ENCODE assay signal across 9 cellular contexts in the genomic region with DNA sequence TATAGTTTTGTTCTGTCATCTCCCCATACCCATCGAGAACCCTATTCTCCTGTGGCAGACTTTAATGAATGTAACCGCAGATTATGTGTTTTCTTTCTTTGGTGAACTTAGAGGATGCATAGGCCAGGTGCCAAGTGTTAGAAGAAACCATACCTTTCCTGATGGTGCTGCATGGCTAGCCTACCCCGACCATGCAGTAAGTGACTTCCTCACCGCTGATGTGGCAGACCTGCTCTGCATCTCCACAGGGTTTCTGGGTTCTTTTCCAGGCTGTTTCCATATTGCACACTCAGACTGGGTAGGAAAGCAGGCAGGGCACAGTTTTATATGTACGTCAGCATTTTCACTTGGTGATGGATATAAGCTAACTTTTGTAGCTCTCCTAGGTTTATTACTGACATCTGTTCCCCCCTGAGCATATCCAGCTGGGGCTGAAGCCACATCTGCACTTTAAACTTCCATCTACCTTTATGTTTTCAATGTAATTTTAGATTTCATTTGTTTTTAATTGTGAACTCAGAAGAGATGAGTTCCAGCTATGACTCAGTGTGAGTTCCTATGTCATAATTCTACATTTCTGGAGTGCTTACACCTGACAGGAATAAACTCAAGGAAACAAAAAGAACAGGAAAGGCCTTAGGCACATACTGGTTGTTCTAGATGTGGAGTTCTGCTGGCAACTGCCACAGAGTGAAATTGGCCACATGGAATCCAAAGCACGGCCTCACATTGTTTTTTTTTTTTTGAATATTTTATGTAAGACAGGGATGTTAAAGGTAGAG. TPM values are rescaled to one million over a fixed set of nuclear protein-coding genes. Genes with fewer than 3 reads are reported as not detected.
A peak's percentile ranks its signal among the peaks of the same experiment; 100 is the strongest.
DNase-seq lines count a peak whose midpoint lies in the region; ATAC-seq and TF ChIP-seq lines count a peak whose summit lies in the region.
"Had no signal": no experiment of that assay in that cellular context is flagged by ENCODE, and none has a peak within 500 bp of the region (broad histone marks: within the 10 kb centered on the region; RNA-seq: fewer than 3 reads in every experiment).

No MANE protein-coding gene starts in this region.

- peak; percentile 42 for ATAC-seq in GM19351 (IDR thresholded peaks at IDR 0.05; ENCODE audit: unreplicated experiment)
- no peak for ATAC-seq in GM21515 (IDR thresholded peaks at IDR 0.05; ENCODE audit: unreplicated experiment)

- H3K27ac ChIP-seq in epithelial cell of prostate (peak overlapping the region; percentile 56), spleen (peak overlapping the region; percentile 47 to 85 (median 80)), neuronal stem cell (replicated peaks; ENCODE audit: low read length) (no peak overlapping the region)

- no peak overlapping the region for H2BK120ac ChIP-seq in neuronal stem cell (ENCODE audit: low read depth, low read length)

- no peak overlapping the region for H3K23ac ChIP-seq in neuronal stem cell (ENCODE audit: low read depth, low read length, poor library complexity)

- peaks cover 82 to 100% (median 91%) of the 10 kb centered on the region in 6 donors for H3K4me1 ChIP-seq in spleen
- peaks cover 0 to 4% of the 10 kb centered on the region in 2 donors for H3K4me1 ChIP-seq in neuronal stem cell (ENCODE audit: control insufficient read depth in 2 of 2, insufficient read depth in 1 of 2, low read depth in 1 of 2, low read length in 2 of 2)

- no peak overlapping the region for H3K4ac ChIP-seq in neuronal stem cell (ENCODE audit: low read length)

- WGBS in spleen, 5 donors = 35 to 42% (median 35%) methylated on average over 6 of the region's 6 CpGs
- WGBS in neuronal stem cell (ENCODE audit: extremely low coverage in 2 of 2, insufficient read length in 2 of 2, insufficient replicate concordance in 1 of 2), 2 donors = no CpG with 5 or more reads among the region's 6 CpGs

- no peaks in the 10 kb centered on the region for H3K27me3 Mint-ChIP-seq in IgD-negative memory B cell

- H3K36me3 ChIP-seq in spleen = no peaks in the 10 kb centered on the region
- H3K36me3 ChIP-seq in neuronal stem cell (replicated peaks in 1 of 2; ENCODE audit: control insufficient read depth in 2 of 2, insufficient read depth in 2 of 2, low read length in 2 of 2) = no peaks in the 10 kb centered on the region

- peak overlapping the region; percentile 44 to 77 (median 52) for H3K4me3 Mint-ChIP-seq in IgD-negative memory B cell

- no peaks in the 10 kb centered on the region for H3K9me3 Mint-ChIP-seq in IgD-negative memory B cell

- H3K36me3 Mint-ChIP-seq in IgD-negative memory B cell = peaks cover 3% of the 10 kb centered on the region

- no peak overlapping the region for H4K8ac ChIP-seq in neuronal stem cell (ENCODE audit: low read depth, low read length)

- H3K4me2 ChIP-seq in neuronal stem cell (ENCODE audit: insufficient read depth, low read length, poor library complexity, severe bottlenecking) = no peak overlapping the region

- no peak overlapping the region for H3K9ac ChIP-seq in neuronal stem cell (ENCODE audit: low read depth, low read length, poor library complexity)

- DNase-seq in epithelial cell of prostate (ENCODE audit: low read depth, low spot score) = peak; percentile 53
- no peak for DNase-seq in spleen
- DNase-seq in NCI-H2227 treated with DMSO at 0.1 percent for 48 hours (lab: John Stamatoyannopoulos, UW) = no peak
- no peak for DNase-seq in mucosa of gallbladder (ENCODE audit: low spot score)
- DNase-seq in neuronal stem cell (ENCODE audit: low spot score) = no peak
- DNase-seq: activated CD4-positive, alpha-beta T cell treated with anti-CD3 and anti-CD28 coated beads for 1 hour had no signal

- TF ChIP-seq POLR2A in spleen (IDR thresholded peaks at IDR 0.05) = no peak

- H3K18ac ChIP-seq in neuronal stem cell (ENCODE audit: low read length) = no peak overlapping the region

- H3K4me3 ChIP-seq in spleen (peak overlapping the region in 1 of 8 donors; percentile 30), neuronal stem cell (ENCODE audit: low read length in 2 of 2) (no peak overlapping the region)

- H2BK12ac ChIP-seq in neuronal stem cell (ENCODE audit: low read length) = no peak overlapping the region

- peaks cover 75 to 84% (median 81%) of the 10 kb centered on the region in 3 donors for H3K4me1 Mint-ChIP-seq in IgD-negative memory B cell

- intact Hi-C loops in spleen (cut with DNase I; ENCODE audit: low total_unique reads) = loop anchor here (5.0 kb wide), 1 partner anchor 38 kb away; no protein-coding TSS in a partner anchor

- H2BK15ac ChIP-seq in neuronal stem cell (ENCODE audit: low read length) = no peak overlapping the region

- H4K91ac ChIP-seq in neuronal stem cell (ENCODE audit: low read depth, low read length, poor library complexity) = no peak overlapping the region

- H2BK5ac ChIP-seq in neuronal stem cell (ENCODE audit: low read length) = no peak overlapping the region

- no peak overlapping the region for H2AFZ ChIP-seq in neuronal stem cell (ENCODE audit: low read length)

- TF ChIP-seq CTCF in spleen (IDR thresholded peaks at IDR 0.05 in 8 of 11, conservative IDR thresholded peaks at IDR 0.05 in 3 of 11) = no peak

- no peak overlapping the region for H3K14ac ChIP-seq in neuronal stem cell (ENCODE audit: low read length)

- H3K79me1 ChIP-seq in neuronal stem cell (ENCODE audit: low read depth, low read length) = no peaks in the 10 kb centered on the region

- H3K9me3 ChIP-seq in spleen (no peaks in the 10 kb centered on the region), neuronal stem cell (replicated peaks in 1 of 2; ENCODE audit: control insufficient read depth in 2 of 2, insufficient read depth in 1 of 2, low read depth in 1 of 2, low read length in 2 of 2) (peaks cover 0 to 4% of the 10 kb centered on the region in 2 donors)

- peak overlapping the region; percentile 30 to 85 (median 34) for H3K27ac Mint-ChIP-seq in IgD-negative memory B cell

- H3K27me3 ChIP-seq in spleen (replicated peaks in 1 of 7) (no peaks in the 10 kb centered on the region), neuronal stem cell (ENCODE audit: control insufficient read depth in 3 of 3, insufficient read depth in 3 of 3, low read depth in 1 of 3, low read length in 3 of 3) (no peaks in the 10 kb centered on the region)

- H2AK5ac ChIP-seq in neuronal stem cell (ENCODE audit: low read depth, low read length) = no peak overlapping the region

RNA-seq across cellular contexts. Expression of a gene that starts 42.4 kb away (rescaled TPM):
- 7.6 TPM for polyA plus RNA-seq in IgD-negative memory B cell
- total RNA-seq in spleen = 10 to 100 TPM; 31.0 to 41.6 (median 38.6) TPM
- polyA plus RNA-seq in spleen = 10 to 100 TPM in 1 of 3 donors, 1 to 10 TPM in 2; 7.4 to 10.0 (median 7.4) TPM
- total RNA-seq in mucosa of gallbladder = 35.6 TPM
- polyA plus RNA-seq in neuronal stem cell (2013, experiment 1 of 2) = 2.3 TPM
- polyA plus RNA-seq in neuronal stem cell (2013, experiment 2 of 2) = 2.6 TPM
